ENCODE assay signal across 25 cellular contexts in genomic region chr3:188959013-188959412, GRCh38.
A peak's percentile ranks its signal among the peaks of the same experiment; 100 is the strongest.
DNase-seq lines count a peak whose midpoint lies in the region; ATAC-seq, FAIRE-seq and TF ChIP-seq lines count a peak whose summit lies in the region.
"Had no signal": no experiment of that assay in that cellular context is flagged by ENCODE, and none has a peak within 500 bp of the region (broad histone marks: within the 10 kb centered on the region; RNA-seq: fewer than 3 reads in every experiment).

No MANE protein-coding gene starts in this region.

- H3K27ac ChIP-seq in breast epithelium (no peak overlapping the region), pancreas (no peak overlapping the region)
- H3K27ac ChIP-seq: 22Rv1, BLaER1, C4-2B, GM23248 had no signal

- H3K4me1 Mint-ChIP-seq in MCF 10A (ENCODE audit: insufficient read depth, unreplicated experiment) (no peaks in the 10 kb centered on the region), T-helper 17 cell (peaks cover 4% of the 10 kb centered on the region)
- H3K4me1 Mint-ChIP-seq: B cell; CD4-positive, CD25-positive, alpha-beta regulatory T cell had no signal

- no TSS peak for BruUV-seq in MCF 10A (replicated peaks; lab: Mats Ljungman, UMichigan)

- peak; percentile 49 for ATAC-seq in T-helper 17 cell
- peak; percentile 58 for ATAC-seq in omental fat pad (ENCODE audit: low FRiP score)
- no peak for ATAC-seq in pancreas
- ATAC-seq: CD8-positive, alpha-beta T cell; GM12878 had no signal

- intact Hi-C loops in MCF 10A (cut with micrococcal nuclease) (loop anchor here (10.0 kb wide), 3 partner anchors 364 to 1044 kb away; no protein-coding TSS in a partner anchor), breast epithelium (cut with DNase I; ENCODE audit: low total_unique reads) (no loop called here), pancreas (cut with DNase I) (loop anchor here in 1 of 3 donors (5.0 kb wide), 1 partner anchor 1222 kb away; no protein-coding TSS in a partner anchor)

- TF ChIP-seq CTCF in MCF 10A (IDR thresholded peaks at IDR 0.05; ENCODE audit: unreplicated experiment) (no peak), breast epithelium (IDR thresholded peaks at IDR 0.05) (no peak), omental fat pad (IDR thresholded peaks at IDR 0.05) (no peak), pancreas (IDR thresholded peaks at IDR 0.05) (no peak)

- H3K27me3 Mint-ChIP-seq in MCF 10A (ENCODE audit: insufficient read depth, unreplicated experiment) (no peaks in the 10 kb centered on the region), T-helper 17 cell (peaks cover 8% of the 10 kb centered on the region)

- FAIRE-seq in pancreas (lab: Jason Lieb, UNC) = no peak
- FAIRE-seq: A204.1, GM12878, GM19239, H1 had no signal

- H3K4me1 ChIP-seq in breast epithelium = no peaks in the 10 kb centered on the region
- no peaks in the 10 kb centered on the region for H3K4me1 ChIP-seq in pancreas

- H3K27ac Mint-ChIP-seq in MCF 10A (ENCODE audit: low read depth, unreplicated experiment) (no peak overlapping the region), T-helper 17 cell (no peak overlapping the region)
- H3K27ac Mint-ChIP-seq: B cell; CD4-positive, CD25-positive, alpha-beta regulatory T cell; CD8-positive, alpha-beta T cell had no signal

- H3K9me3 ChIP-seq in breast epithelium (no peaks in the 10 kb centered on the region), T-helper 17 cell (ENCODE audit: control insufficient read depth, low read length, poor library complexity, severe bottlenecking) (no peaks in the 10 kb centered on the region), pancreas (no peaks in the 10 kb centered on the region)
- H3K9me3 ChIP-seq: BLaER1, Caco-2 had no signal

- no peaks in the 10 kb centered on the region for H3K36me3 ChIP-seq in breast epithelium
- H3K36me3 ChIP-seq in pancreas = no peaks in the 10 kb centered on the region
- H3K36me3 ChIP-seq: BLaER1 had no signal

- POLR2A ChIA-PET in MCF 10A (lab: Yijun Ruan, JAX) = interaction anchor here (0.6 to 1.3 kb wide), 2 partner anchors 452 to 1214 kb away, joined by 3 to 9 read pairs; partner anchors contain the start of gene BCL6

- no peaks in the 10 kb centered on the region for H3K9me3 Mint-ChIP-seq in MCF 10A (ENCODE audit: unreplicated experiment)
- H3K9me3 Mint-ChIP-seq: CD8-positive, alpha-beta T cell had no signal

- CTCF ChIA-PET in MCF 10A (lab: Yijun Ruan, JAX) = interaction anchor here (0.6 to 14.5 kb wide), 3 partner anchors 183 to 1221 kb away, joined by 3 to 240 read pairs (median 3); no protein-coding TSS in a partner anchor

- H3K4me3 Mint-ChIP-seq in MCF 10A (ENCODE audit: unreplicated experiment) = no peak overlapping the region
- H3K4me3 Mint-ChIP-seq in T-helper 17 cell = no peak overlapping the region
- H3K4me3 Mint-ChIP-seq: B cell; CD4-positive, CD25-positive, alpha-beta regulatory T cell; CD8-positive, alpha-beta T cell had no signal

- WGBS in pancreas, 2 donors = 56 to 63% methylated on average over 1 of the region's 1 CpG

- H3K27me3 ChIP-seq in breast epithelium (no peaks in the 10 kb centered on the region), pancreas (no peaks in the 10 kb centered on the region)
- H3K27me3 ChIP-seq: BLaER1 had no signal

- no peaks in the 10 kb centered on the region for H3K36me3 Mint-ChIP-seq in MCF 10A (ENCODE audit: insufficient read depth, unreplicated experiment)
- H3K36me3 Mint-ChIP-seq in T-helper 17 cell (ENCODE audit: low read depth) = no peaks in the 10 kb centered on the region
- H3K36me3 Mint-ChIP-seq: CD4-positive, CD25-positive, alpha-beta regulatory T cell; CD8-positive, alpha-beta T cell had no signal

- H3K4me3 ChIP-seq in breast epithelium (no peak overlapping the region), pancreas (no peak overlapping the region)
- H3K4me3 ChIP-seq: BLaER1, GM12878, GM23248 had no signal

- TF ChIP-seq POLR2A in breast epithelium (IDR thresholded peaks at IDR 0.05) = no peak

- DNase-seq in MCF 10A (ENCODE audit: unreplicated experiment) = peak; percentile 36
- no peak for DNase-seq in breast epithelium (ENCODE audit: low spot score in 2 of 2)
- no peak for DNase-seq in T-helper 17 cell
- DNase-seq in omental fat pad (ENCODE audit: low spot score) = no peak
- DNase-seq in DMS153 treated with DMSO at 0.1 percent for 48 hours (lab: John Stamatoyannopoulos, UW; ENCODE audit: unreplicated experiment) = no peak
- DNase-seq in activated naive CD4-positive, alpha-beta T cell (lab: John Stamatoyannopoulos, UW) = no peak
- DNase-seq in pancreas = no peak
- DNase-seq: Caco-2; CD4-positive, CD25-positive, alpha-beta regulatory T cell; CD8-positive, alpha-beta T cell; DMS153; DMS79; EL; GDM1; GM23248; H7; HCEC 1CT had no signal

Comparison
In these comparisons a context has a peak if more than half of its experiments do, and no peak if none do; other contexts are left out.
1. ATAC-seq: peak in T-helper 17 cell (single experiment) and omental fat pad (single experiment); none in pancreas (0 of 4).